1 cellular context compared by ENCODE assay signal in the genomic region with DNA sequence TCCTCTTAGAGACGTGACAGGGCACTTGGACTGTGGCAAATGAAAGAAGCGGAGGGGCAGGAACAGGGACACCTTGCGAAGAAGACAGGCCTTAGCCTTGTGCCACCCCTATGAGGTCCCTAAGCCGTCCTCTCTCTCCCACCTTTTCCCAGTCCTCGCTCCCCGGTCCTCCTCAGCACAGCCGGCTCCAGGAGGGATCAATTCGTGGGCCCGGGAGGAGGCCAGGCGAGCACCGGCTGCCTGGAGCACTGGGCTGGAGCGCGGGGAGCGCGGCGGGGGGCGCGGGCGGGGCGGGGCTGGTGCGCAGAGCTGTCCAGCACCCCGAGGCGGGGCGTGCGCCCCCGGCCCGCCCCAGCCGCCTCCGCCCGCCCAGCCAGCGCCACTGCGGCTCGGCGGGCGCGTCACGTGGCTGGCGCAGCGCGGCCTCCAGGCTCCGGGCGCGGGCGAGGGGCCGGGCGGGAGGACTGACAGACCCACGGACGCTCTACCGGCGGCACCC.
TF ChIP-seq lines count a peak whose summit lies in the region.

Gene LRP3, plus strand, starts transcription at position 467 of the 499 bp plus-strand sequence. CDS start 456 bp downstream, outside the sequence.

TF ChIP-seq in HEK293, 187 proteins besides CTCF, POLR2A, EP300 and RAD21 (continued from another document):
- TF ChIP-seq, protein P1, sequence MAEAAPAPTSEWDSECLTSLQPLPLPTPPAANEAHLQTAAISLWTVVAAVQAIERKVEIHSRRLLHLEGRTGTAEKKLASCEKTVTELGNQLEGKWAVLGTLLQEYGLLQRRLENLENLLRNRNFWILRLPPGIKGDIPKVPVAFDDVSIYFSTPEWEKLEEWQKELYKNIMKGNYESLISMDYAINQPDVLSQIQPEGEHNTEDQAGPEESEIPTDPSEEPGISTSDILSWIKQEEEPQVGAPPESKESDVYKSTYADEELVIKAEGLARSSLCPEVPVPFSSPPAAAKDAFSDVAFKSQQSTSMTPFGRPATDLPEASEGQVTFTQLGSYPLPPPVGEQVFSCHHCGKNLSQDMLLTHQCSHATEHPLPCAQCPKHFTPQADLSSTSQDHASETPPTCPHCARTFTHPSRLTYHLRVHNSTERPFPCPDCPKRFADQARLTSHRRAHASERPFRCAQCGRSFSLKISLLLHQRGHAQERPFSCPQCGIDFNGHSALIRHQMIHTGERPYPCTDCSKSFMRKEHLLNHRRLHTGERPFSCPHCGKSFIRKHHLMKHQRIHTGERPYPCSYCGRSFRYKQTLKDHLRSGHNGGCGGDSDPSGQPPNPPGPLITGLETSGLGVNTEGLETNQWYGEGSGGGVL (tag by site-specific recombination; IDR thresholded peaks at IDR 0.05): no peak
- TF ChIP-seq REPIN1 (tag by site-specific recombination; IDR thresholded peaks at IDR 0.05; ENCODE audit: low read depth): no peak
- TF ChIP-seq ZNF48 (tag by site-specific recombination; IDR thresholded peaks at IDR 0.05): no peak
- no peak for TF ChIP-seq ZNF223 (tag by site-specific recombination; IDR thresholded peaks at IDR 0.05)
- 0 out of 2 replicates have a peak, but pooled peaks have one; percentile 57 for TF ChIP-seq ZNF600 (tag by site-specific recombination; IDR thresholded peaks at IDR 0.05)
- TF ChIP-seq SP7 (tag by site-specific recombination; IDR thresholded peaks at IDR 0.05): no peak
- no peak for TF ChIP-seq SCRT1 (tag by site-specific recombination; IDR thresholded peaks at IDR 0.05; ENCODE audit: borderline replicate concordance)
- no peak for TF ChIP-seq ZNF416 (tag by site-specific recombination; IDR thresholded peaks at IDR 0.05)
- TF ChIP-seq, protein P2, sequence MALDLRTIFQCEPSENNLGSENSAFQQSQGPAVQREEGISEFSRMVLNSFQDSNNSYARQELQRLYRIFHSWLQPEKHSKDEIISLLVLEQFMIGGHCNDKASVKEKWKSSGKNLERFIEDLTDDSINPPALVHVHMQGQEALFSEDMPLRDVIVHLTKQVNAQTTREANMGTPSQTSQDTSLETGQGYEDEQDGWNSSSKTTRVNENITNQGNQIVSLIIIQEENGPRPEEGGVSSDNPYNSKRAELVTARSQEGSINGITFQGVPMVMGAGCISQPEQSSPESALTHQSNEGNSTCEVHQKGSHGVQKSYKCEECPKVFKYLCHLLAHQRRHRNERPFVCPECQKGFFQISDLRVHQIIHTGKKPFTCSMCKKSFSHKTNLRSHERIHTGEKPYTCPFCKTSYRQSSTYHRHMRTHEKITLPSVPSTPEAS (tag by site-specific recombination; IDR thresholded peaks at IDR 0.05): no peak
